8 cellular contexts compared by ENCODE assay signal in the genomic region with DNA sequence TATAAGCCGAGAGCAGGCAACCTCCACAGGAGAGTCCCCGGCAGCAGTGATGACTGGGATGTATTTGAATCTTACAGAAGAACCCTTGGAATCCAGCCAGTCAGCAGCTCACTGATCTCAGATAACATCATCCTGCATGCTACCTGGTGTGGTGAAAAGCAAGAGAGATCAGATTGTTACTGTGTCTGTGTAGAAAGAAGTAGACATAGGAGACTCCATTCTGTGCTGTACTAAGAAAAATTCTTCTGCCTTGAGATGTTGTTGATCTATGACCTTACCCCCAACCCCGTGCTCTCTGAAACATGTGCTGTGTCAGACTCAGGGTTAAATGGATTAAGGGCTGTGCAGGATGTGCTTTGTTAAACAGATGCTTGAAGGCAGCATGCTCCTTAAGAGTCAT. TPM values are rescaled to one million over a fixed set of nuclear protein-coding genes. Genes with fewer than 3 reads are reported as not detected.
DNase-seq lines count a peak whose midpoint lies in the region; ATAC-seq and TF ChIP-seq lines count a peak whose summit lies in the region.
"Not testable (repeated sequence)": the region's sequence is repeated elsewhere in the genome, so short reads cannot be mapped to it uniquely, and the experiment has no call there.

No MANE protein-coding gene starts in this region.

- not testable (repeated sequence) for H2BK5ac ChIP-seq in mesendoderm (ENCODE audit: low read length)

- H3K4me2 ChIP-seq in DOHH2 (ENCODE audit: low read length): peak overlapping the region; percentile 32
- not testable (repeated sequence) for H3K4me2 ChIP-seq in mesendoderm (ENCODE audit: low read length)

- peak overlapping the region; percentile 90 for H2AK5ac ChIP-seq in mesendoderm (ENCODE audit: low read length)

- H3K23ac ChIP-seq in mesendoderm (ENCODE audit: low read length): not testable (repeated sequence)

- H3K4ac ChIP-seq in mesendoderm (ENCODE audit: low read depth, low read length): not testable (repeated sequence)

- not testable (repeated sequence) for H2BK15ac ChIP-seq in mesendoderm (replicated peaks; ENCODE audit: low read depth)

- H3K27me3 Mint-ChIP-seq in activated T-cell treated with anti-CD3 and anti-CD28 coated beads, Interleukin-2, amount 50 U/mL, for 72 hours (ENCODE audit: low read depth); stimulated activated naive CD8-positive, alpha-beta T cell treated with anti-CD3 and anti-CD28 coated beads, Interleukin-15, Interleukin-2, amounts not matched to agents 100 ng/mL and 50 ng/mL, for 24 hours: not testable (repeated sequence)

- H3K36me3 ChIP-seq in DOHH2 (ENCODE audit: control insufficient read depth, low read length); mesendoderm (ENCODE audit: control insufficient read depth, insufficient read depth, low read length): not testable (repeated sequence)

- H4K20me1 ChIP-seq in DOHH2 (ENCODE audit: control insufficient read depth, insufficient read depth, low read depth, low read length): not testable (repeated sequence)

- H3K79me1 ChIP-seq in mesendoderm (ENCODE audit: low read length): not testable (repeated sequence)

- H3K27ac Mint-ChIP-seq in activated T-cell treated with anti-CD3 and anti-CD28 coated beads, Interleukin-2, amount 50 U/mL, for 72 hours: peak overlapping the region; percentile 10
- H3K27ac Mint-ChIP-seq in stimulated activated naive CD8-positive, alpha-beta T cell treated with anti-CD3 and anti-CD28 coated beads, Interleukin-15, Interleukin-2, amounts not matched to agents 100 ng/mL and 50 ng/mL, for 24 hours: peak overlapping the region; percentile 11

- not testable (repeated sequence) for H3K9me2 ChIP-seq in DOHH2 (replicated peaks; ENCODE audit: control insufficient read depth, low read length)

- H4K5ac ChIP-seq in mesendoderm (ENCODE audit: low read length): not testable (repeated sequence)

- not testable (repeated sequence) for H3K9me3 ChIP-seq in DOHH2 (ENCODE audit: control insufficient read depth, insufficient read depth, low read length)

- peak overlapping the region; percentile 44 for H3K56ac ChIP-seq in mesendoderm (ENCODE audit: low read length)

- ATAC-seq in activated T-cell treated with anti-CD3 and anti-CD28 coated beads, Interleukin-2, amount 50 U/mL, for 72 hours (replicated peaks in 1 of 2): peak in 1 of 2 donors; percentile 39

- H2BK120ac ChIP-seq in mesendoderm (ENCODE audit: low read depth, low read length): not testable (repeated sequence)

- H3K4me1 Mint-ChIP-seq in activated T-cell treated with anti-CD3 and anti-CD28 coated beads, Interleukin-2, amount 50 U/mL, for 72 hours (ENCODE audit: low read depth): peaks cover 46% of the 10 kb centered on the region
- H3K4me1 Mint-ChIP-seq in stimulated activated naive CD8-positive, alpha-beta T cell treated with anti-CD3 and anti-CD28 coated beads, Interleukin-15, Interleukin-2, amounts not matched to agents 100 ng/mL and 50 ng/mL, for 24 hours (ENCODE audit: low read depth): peaks cover 56% of the 10 kb centered on the region

- H3K4me3 ChIP-seq in DOHH2 (ENCODE audit: low read length); mesendoderm (ENCODE audit: low read length): not testable (repeated sequence)

- peaks cover 56% of the 10 kb centered on the region for H3K4me1 ChIP-seq in DOHH2 (ENCODE audit: control insufficient read depth, low read length)
- not testable (repeated sequence) for H3K4me1 ChIP-seq in mesendoderm (ENCODE audit: control insufficient read depth, low read depth, low read length)

- H3K4me3 Mint-ChIP-seq in activated T-cell treated with anti-CD3 and anti-CD28 coated beads, Interleukin-2, amount 50 U/mL, for 72 hours: peak overlapping the region in 1 of 2 donors; percentile 9
- H3K4me3 Mint-ChIP-seq in stimulated activated naive CD8-positive, alpha-beta T cell treated with anti-CD3 and anti-CD28 coated beads, Interleukin-15, Interleukin-2, amounts not matched to agents 100 ng/mL and 50 ng/mL, for 24 hours: not testable (repeated sequence)

- H4K8ac ChIP-seq in mesendoderm (ENCODE audit: low read depth, low read length): not testable (repeated sequence)

- H3K27me3 ChIP-seq in DOHH2 (ENCODE audit: control insufficient read depth, low read length); mesendoderm (ENCODE audit: insufficient read depth, low read length, poor library complexity): not testable (repeated sequence)

- H3K27ac ChIP-seq in DOHH2 (ENCODE audit: low read depth, low read length); epithelial cell of prostate: not testable (repeated sequence)
- peak overlapping the region; percentile 27 for H3K27ac ChIP-seq in mesendoderm (ENCODE audit: low read depth, low read length)

- DNase-seq in LHCN-M2 (ENCODE audit: low read depth) (peak; percentile 21), NCI-H2196 (lab: John Stamatoyannopoulos, UW; ENCODE audit: unreplicated experiment) (peak; percentile 33), SK-N-DZ (ENCODE audit: low spot score) (peak; percentile 79), epithelial cell of prostate (ENCODE audit: low read depth, low spot score) (peak; percentile 10), mesendoderm (peak; percentile 90)
- DNase-seq in activated T-cell treated with anti-CD3 and anti-CD28 coated beads, Interleukin-2, amount 50 U/mL, for 72 hours: not testable (repeated sequence)

- peak overlapping the region; percentile 23 for H3K18ac ChIP-seq in mesendoderm (ENCODE audit: low read length)

- WGBS in mesendoderm (ENCODE audit: extremely low coverage, insufficient coverage, low lambda C conversion rate): no CpG with 5 or more reads among the region's 3 CpGs

- not testable (repeated sequence) for H3K9ac ChIP-seq in mesendoderm (ENCODE audit: low read length)

- H3F3A ChIP-seq in DOHH2 (ENCODE audit: control insufficient read depth, insufficient read depth): peaks cover 13% of the 10 kb centered on the region

- not testable (repeated sequence) for H3K9me3 Mint-ChIP-seq in activated T-cell treated with anti-CD3 and anti-CD28 coated beads, Interleukin-2, amount 50 U/mL, for 72 hours; stimulated activated naive CD8-positive, alpha-beta T cell treated with anti-CD3 and anti-CD28 coated beads, Interleukin-15, Interleukin-2, amounts not matched to agents 100 ng/mL and 50 ng/mL, for 24 hours

- H3K36me3 Mint-ChIP-seq in activated T-cell treated with anti-CD3 and anti-CD28 coated beads, Interleukin-2, amount 50 U/mL, for 72 hours (ENCODE audit: insufficient read depth in 2 of 2); stimulated activated naive CD8-positive, alpha-beta T cell treated with anti-CD3 and anti-CD28 coated beads, Interleukin-15, Interleukin-2, amounts not matched to agents 100 ng/mL and 50 ng/mL, for 24 hours (ENCODE audit: low read depth): not testable (repeated sequence)

- TF ChIP-seq CTCF in DOHH2 (IDR thresholded peaks at IDR 0.05; ENCODE audit: low read depth, low read length, poor library complexity, severe bottlenecking): not testable (repeated sequence)

- H3K79me2 ChIP-seq in DOHH2 (ENCODE audit: control insufficient read depth, low read length); mesendoderm (ENCODE audit: control insufficient read depth, insufficient read depth, low read length): not testable (repeated sequence)

RNA-seq across cellular contexts. Expression of gene SERPINB9, which starts 5.4 kb away (rescaled TPM):
- 1.7 and 3.2 TPM in 2 replicates for total RNA-seq in LHCN-M2 (2014; rRNA removed)
- 1.2 TPM for polyA plus RNA-seq in LHCN-M2 (2012)
- polyA plus RNA-seq in SK-N-DZ (2014; cell fraction: cytosol; rRNA removed): 0.06 and 0.23 TPM in 2 replicates
- not detected in 2 replicates for polyA plus RNA-seq in SK-N-DZ (2014; cell fraction: nucleus; rRNA removed)
- total RNA-seq in activated T-cell treated with anti-CD3 and anti-CD28 coated beads, Interleukin-2, amount 50 U/mL, for 72 hours: 10 to 100 TPM; 70.7 to 96.1 TPM
- polyA plus RNA-seq in mesendoderm (2013, experiment 1 of 2): 281 TPM
- 280 TPM for polyA plus RNA-seq in mesendoderm (2013, experiment 2 of 2)

Comparison
In these comparisons a context has a peak if more than half of its experiments do, and no peak if none do; other contexts are left out.
1. RNA of gene SERPINB9, which starts 5.4 kb away (total RNA-seq): 70.7 to 96.1 TPM in activated T-cell treated with anti-CD3 and anti-CD28 coated beads, Interleukin-2, amount 50 U/mL, for 72 hours; 1.7 to 3.2 TPM in LHCN-M2; every median in the first group is over 10 times any median in the second.